ENCODE assay signal across 1 cellular context in genomic region chr3:16252243-16252978, GRCh38.
TF ChIP-seq lines count a peak whose summit lies in the region.

No MANE protein-coding gene starts in this region.

TF ChIP-seq in HepG2, 621 proteins besides CTCF, POLR2A, EP300 and RAD21 (continued from another document and continues in another):
- TF ChIP-seq ATF2 (CRISPR knock-in tag; IDR thresholded peaks at IDR 0.05) (no peak), CREB3 (CRISPR knock-in tag; IDR thresholded peaks at IDR 0.05) (no peak), MBNL3 (CRISPR knock-in tag; conservative IDR thresholded peaks at IDR 0.05) (no peak), HOXA3 (CRISPR knock-in tag; IDR thresholded peaks at IDR 0.05) (peak; percentile 39; the same call in 1 of the 2 replicates), ZNF124 (CRISPR knock-in tag; IDR thresholded peaks at IDR 0.05) (no peak), HDAC1 (CRISPR knock-in tag; IDR thresholded peaks at IDR 0.05) (peak; percentile 44; the same call in 1 of the 2 replicates), TEAD3 (CRISPR knock-in tag; optimal IDR thresholded peaks at IDR 0.05; ENCODE audit: borderline replicate concordance) (peak; percentile 61), E2F1 (CRISPR knock-in tag; IDR thresholded peaks at IDR 0.05) (no peak), HMGXB3 (CRISPR knock-in tag; IDR thresholded peaks at IDR 0.05; ENCODE audit: borderline replicate concordance) (no peak), USF2 (IDR thresholded peaks at IDR 0.05; ENCODE audit: low read depth, low read length) (0 out of 2 replicates have a peak, but pooled peaks have one; percentile 11), USF2 (CRISPR knock-in tag; IDR thresholded peaks at IDR 0.05; ENCODE audit: borderline replicate concordance) (peak; percentile 75), ZNF839 (CRISPR knock-in tag; IDR thresholded peaks at IDR 0.05; ENCODE audit: borderline replicate concordance) (no peak), ZNF558 (CRISPR knock-in tag; IDR thresholded peaks at IDR 0.05; ENCODE audit: borderline replicate concordance) (no peak), ZBTB46 (CRISPR knock-in tag; IDR thresholded peaks at IDR 0.05; ENCODE audit: borderline replicate concordance) (no peak), ZNF639 (CRISPR knock-in tag; conservative IDR thresholded peaks at IDR 0.05) (no peak), RFXANK (CRISPR knock-in tag; IDR thresholded peaks at IDR 0.05) (no peak), MLX (CRISPR knock-in tag; IDR thresholded peaks at IDR 0.05) (peak; percentile 45; the same call in 1 of the 2 replicates), MTF1 (CRISPR knock-in tag; IDR thresholded peaks at IDR 0.05) (no peak), HOXA7 (CRISPR knock-in tag; IDR thresholded peaks at IDR 0.05) (no peak), XRCC5 (optimal IDR thresholded peaks at IDR 0.05; ENCODE audit: low read length) (no peak), ZNF484 (CRISPR knock-in tag; IDR thresholded peaks at IDR 0.05; ENCODE audit: borderline replicate concordance, low read depth) (no peak), THAP11 (CRISPR knock-in tag; IDR thresholded peaks at IDR 0.05) (peak; percentile 42; the same call in 1 of the 2 replicates), KDM3A (CRISPR knock-in tag; IDR thresholded peaks at IDR 0.05; ENCODE audit: low read depth) (no peak), GPBP1L1 (CRISPR knock-in tag; IDR thresholded peaks at IDR 0.05) (no peak), ZNF7 (CRISPR knock-in tag; IDR thresholded peaks at IDR 0.05) (no peak), BCL3 (CRISPR knock-in tag; IDR thresholded peaks at IDR 0.05) (no peak), ZNF770 (CRISPR knock-in tag; IDR thresholded peaks at IDR 0.05) (no peak), ZFP36L1 (CRISPR knock-in tag; IDR thresholded peaks at IDR 0.05) (no peak), ZNF660 (CRISPR knock-in tag; IDR thresholded peaks at IDR 0.05; ENCODE audit: borderline replicate concordance, low read depth) (no peak), MXI1 (IDR thresholded peaks at IDR 0.05; ENCODE audit: borderline replicate concordance, low read depth, low read length) (no peak), NBN (conservative IDR thresholded peaks at IDR 0.05) (no peak), NFIB (CRISPR knock-in tag; IDR thresholded peaks at IDR 0.05; ENCODE audit: borderline replicate concordance) (no peak), ZNF468 (CRISPR knock-in tag; IDR thresholded peaks at IDR 0.05) (no peak), MAFG (CRISPR knock-in tag; IDR thresholded peaks at IDR 0.05) (no peak), RFX1 (IDR thresholded peaks at IDR 0.05) (no peak), MEIS1 (CRISPR knock-in tag; IDR thresholded peaks at IDR 0.05; ENCODE audit: borderline replicate concordance) (no peak), ZIK1 (CRISPR knock-in tag; IDR thresholded peaks at IDR 0.05; ENCODE audit: borderline replicate concordance, low read depth) (no peak)
